ENCODE assay signal across 1 cellular context in the genomic region with DNA sequence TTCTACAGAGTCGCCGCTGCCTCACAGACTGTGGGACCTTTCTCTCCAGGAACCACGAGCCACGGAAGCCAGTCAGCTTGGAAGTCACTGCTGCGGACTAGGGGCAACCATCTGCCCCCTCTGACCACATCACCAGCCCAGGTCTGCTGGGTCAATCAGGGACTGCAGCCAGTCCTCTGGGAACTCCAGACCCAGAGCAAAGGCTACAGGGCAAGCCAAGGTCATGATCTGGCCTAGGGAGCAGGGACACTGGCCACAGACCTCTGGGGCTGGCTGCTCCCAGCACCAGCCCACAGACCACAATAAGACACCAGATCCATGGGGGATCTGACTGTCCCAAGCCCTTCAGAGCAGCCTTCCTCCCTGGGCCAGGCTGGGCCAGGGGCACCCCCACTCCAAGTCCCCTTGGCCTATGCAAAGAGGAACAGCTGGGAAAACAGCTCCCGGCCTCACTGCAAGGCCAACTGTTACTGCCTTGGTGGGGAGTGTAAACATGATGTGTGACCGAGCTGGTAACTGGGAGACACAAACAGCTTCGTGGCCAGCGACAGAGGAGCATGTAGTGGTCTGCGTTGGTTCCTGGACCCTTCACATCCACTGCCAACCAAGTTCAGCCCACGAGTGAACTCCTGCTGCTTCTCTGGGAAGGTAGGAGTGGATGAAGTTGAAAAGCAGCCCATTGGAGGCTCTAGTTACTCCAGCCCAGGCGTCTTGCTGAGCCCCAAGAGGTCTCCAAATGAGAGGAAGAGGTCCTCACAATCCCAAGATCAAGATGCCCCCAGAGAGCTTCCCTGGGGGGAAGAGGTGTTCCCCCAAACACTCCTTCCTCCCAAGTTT.
A peak's percentile ranks its signal among the peaks of the same experiment; 100 is the strongest.
TF ChIP-seq lines count a peak whose summit lies in the region.

No MANE protein-coding gene starts in this region.

TF ChIP-seq in HepG2, 621 proteins besides CTCF, POLR2A, EP300 and RAD21 (continued from another document and continues in another):
- 0 out of 2 replicates have a peak, but pooled peaks have one; percentile 29 for TF ChIP-seq POLR2AphosphoS5 (IDR thresholded peaks at IDR 0.05; ENCODE audit: low read depth, low read length)
- TF ChIP-seq BRCA1 (CRISPR knock-in tag; IDR thresholded peaks at IDR 0.05), result no peak
- TF ChIP-seq ZNF891 (CRISPR knock-in tag; IDR thresholded peaks at IDR 0.05), result peak; percentile 59; the same call in 1 of the 2 replicates
- TF ChIP-seq ZNF772 (CRISPR knock-in tag; IDR thresholded peaks at IDR 0.05), result 0 out of 2 replicates have a peak, but pooled peaks have one; percentile 55
- TF ChIP-seq ZNF431 (CRISPR knock-in tag; IDR thresholded peaks at IDR 0.05; ENCODE audit: borderline replicate concordance, low read depth), result peak; percentile 55; the same call in 1 of the 2 replicates
- 0 out of 2 replicates have a peak, but pooled peaks have one; percentile 43 for TF ChIP-seq DPF2 (CRISPR knock-in tag; IDR thresholded peaks at IDR 0.05; ENCODE audit: borderline replicate concordance, low read depth)
- TF ChIP-seq, protein P1, sequence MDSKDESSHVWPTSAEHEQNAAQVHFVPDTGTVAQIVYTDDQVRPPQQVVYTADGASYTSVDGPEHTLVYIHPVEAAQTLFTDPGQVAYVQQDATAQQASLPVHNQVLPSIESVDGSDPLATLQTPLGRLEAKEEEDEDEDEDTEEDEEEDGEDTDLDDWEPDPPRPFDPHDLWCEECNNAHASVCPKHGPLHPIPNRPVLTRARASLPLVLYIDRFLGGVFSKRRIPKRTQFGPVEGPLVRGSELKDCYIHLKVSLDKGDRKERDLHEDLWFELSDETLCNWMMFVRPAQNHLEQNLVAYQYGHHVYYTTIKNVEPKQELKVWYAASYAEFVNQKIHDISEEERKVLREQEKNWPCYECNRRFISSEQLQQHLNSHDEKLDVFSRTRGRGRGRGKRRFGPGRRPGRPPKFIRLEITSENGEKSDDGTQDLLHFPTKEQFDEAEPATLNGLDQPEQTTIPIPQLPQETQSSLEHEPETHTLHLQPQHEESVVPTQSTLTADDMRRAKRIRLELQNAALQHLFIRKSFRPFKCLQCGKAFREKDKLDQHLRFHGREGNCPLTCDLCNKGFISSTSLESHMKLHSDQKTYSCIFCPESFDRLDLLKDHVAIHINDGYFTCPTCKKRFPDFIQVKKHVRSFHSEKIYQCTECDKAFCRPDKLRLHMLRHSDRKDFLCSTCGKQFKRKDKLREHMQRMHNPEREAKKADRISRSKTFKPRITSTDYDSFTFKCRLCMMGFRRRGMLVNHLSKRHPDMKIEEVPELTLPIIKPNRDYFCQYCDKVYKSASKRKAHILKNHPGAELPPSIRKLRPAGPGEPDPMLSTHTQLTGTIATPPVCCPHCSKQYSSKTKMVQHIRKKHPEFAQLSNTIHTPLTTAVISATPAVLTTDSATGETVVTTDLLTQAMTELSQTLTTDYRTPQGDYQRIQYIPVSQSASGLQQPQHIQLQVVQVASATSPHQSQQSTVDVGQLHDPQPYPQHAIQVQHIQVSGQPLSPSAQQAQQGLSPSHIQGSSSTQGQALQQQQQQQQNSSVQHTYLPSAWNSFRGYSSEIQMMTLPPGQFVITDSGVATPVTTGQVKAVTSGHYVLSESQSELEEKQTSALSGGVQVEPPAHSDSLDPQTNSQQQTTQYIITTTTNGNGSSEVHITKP (CRISPR knock-in tag; IDR thresholded peaks at IDR 0.05; ENCODE audit: low read depth), result peak; percentile 92
- TF ChIP-seq, protein P2, sequence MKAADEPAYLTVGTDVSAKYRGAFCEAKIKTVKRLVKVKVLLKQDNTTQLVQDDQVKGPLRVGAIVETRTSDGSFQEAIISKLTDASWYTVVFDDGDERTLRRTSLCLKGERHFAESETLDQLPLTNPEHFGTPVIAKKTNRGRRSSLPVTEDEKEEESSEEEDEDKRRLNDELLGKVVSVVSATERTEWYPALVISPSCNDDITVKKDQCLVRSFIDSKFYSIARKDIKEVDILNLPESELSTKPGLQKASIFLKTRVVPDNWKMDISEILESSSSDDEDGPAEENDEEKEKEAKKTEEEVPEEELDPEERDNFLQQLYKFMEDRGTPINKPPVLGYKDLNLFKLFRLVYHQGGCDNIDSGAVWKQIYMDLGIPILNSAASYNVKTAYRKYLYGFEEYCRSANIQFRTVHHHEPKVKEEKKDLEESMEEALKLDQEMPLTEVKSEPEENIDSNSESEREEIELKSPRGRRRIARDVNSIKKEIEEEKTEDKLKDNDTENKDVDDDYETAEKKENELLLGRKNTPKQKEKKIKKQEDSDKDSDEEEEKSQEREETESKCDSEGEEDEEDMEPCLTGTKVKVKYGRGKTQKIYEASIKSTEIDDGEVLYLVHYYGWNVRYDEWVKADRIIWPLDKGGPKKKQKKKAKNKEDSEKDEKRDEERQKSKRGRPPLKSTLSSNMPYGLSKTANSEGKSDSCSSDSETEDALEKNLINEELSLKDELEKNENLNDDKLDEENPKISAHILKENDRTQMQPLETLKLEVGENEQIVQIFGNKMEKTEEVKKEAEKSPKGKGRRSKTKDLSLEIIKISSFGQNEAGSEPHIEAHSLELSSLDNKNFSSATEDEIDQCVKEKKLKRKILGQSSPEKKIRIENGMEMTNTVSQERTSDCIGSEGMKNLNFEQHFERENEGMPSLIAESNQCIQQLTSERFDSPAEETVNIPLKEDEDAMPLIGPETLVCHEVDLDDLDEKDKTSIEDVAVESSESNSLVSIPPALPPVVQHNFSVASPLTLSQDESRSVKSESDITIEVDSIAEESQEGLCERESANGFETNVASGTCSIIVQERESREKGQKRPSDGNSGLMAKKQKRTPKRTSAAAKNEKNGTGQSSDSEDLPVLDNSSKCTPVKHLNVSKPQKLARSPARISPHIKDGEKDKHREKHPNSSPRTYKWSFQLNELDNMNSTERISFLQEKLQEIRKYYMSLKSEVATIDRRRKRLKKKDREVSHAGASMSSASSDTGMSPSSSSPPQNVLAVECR (CRISPR knock-in tag; IDR thresholded peaks at IDR 0.05; ENCODE audit: borderline replicate concordance), result peak; percentile 77
- TF ChIP-seq ZNF292 (CRISPR knock-in tag; IDR thresholded peaks at IDR 0.05; ENCODE audit: borderline replicate concordance, low read depth), result no peak
- peak; percentile 33; the same call in 1 of the 2 replicates for TF ChIP-seq ZNF614 (CRISPR knock-in tag; IDR thresholded peaks at IDR 0.05; ENCODE audit: borderline replicate concordance)
- peak; percentile 28; the same call in 1 of the 2 replicates for TF ChIP-seq ZNF619 (CRISPR knock-in tag; IDR thresholded peaks at IDR 0.05)
- TF ChIP-seq SIN3A (IDR thresholded peaks at IDR 0.05; ENCODE audit: borderline replicate concordance, low read depth, low read length), result 0 out of 2 replicates have a peak, but pooled peaks have one; percentile 24
- TF ChIP-seq NRL (CRISPR knock-in tag; IDR thresholded peaks at IDR 0.05; ENCODE audit: borderline replicate concordance), result peak; percentile 84
- TF ChIP-seq ZNF430 (CRISPR knock-in tag; IDR thresholded peaks at IDR 0.05), result 0 out of 2 replicates have a peak, but pooled peaks have one; percentile 54
- TF ChIP-seq, protein P3, sequence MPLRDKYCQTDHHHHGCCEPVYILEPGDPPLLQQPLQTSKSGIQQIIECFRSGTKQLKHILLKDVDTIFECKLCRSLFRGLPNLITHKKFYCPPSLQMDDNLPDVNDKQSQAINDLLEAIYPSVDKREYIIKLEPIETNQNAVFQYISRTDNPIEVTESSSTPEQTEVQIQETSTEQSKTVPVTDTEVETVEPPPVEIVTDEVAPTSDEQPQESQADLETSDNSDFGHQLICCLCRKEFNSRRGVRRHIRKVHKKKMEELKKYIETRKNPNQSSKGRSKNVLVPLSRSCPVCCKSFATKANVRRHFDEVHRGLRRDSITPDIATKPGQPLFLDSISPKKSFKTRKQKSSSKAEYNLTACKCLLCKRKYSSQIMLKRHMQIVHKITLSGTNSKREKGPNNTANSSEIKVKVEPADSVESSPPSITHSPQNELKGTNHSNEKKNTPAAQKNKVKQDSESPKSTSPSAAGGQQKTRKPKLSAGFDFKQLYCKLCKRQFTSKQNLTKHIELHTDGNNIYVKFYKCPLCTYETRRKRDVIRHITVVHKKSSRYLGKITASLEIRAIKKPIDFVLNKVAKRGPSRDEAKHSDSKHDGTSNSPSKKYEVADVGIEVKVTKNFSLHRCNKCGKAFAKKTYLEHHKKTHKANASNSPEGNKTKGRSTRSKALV (CRISPR knock-in tag; IDR thresholded peaks at IDR 0.05), result no peak
- no peak for TF ChIP-seq FOXM1 (CRISPR knock-in tag; IDR thresholded peaks at IDR 0.05)
- TF ChIP-seq ZNF143 (CRISPR knock-in tag; IDR thresholded peaks at IDR 0.05), result no peak
- TF ChIP-seq, protein P4, sequence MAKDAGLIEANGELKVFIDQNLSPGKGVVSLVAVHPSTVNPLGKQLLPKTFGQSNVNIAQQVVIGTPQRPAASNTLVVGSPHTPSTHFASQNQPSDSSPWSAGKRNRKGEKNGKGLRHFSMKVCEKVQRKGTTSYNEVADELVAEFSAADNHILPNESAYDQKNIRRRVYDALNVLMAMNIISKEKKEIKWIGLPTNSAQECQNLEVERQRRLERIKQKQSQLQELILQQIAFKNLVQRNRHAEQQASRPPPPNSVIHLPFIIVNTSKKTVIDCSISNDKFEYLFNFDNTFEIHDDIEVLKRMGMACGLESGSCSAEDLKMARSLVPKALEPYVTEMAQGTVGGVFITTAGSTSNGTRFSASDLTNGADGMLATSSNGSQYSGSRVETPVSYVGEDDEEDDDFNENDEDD (CRISPR knock-in tag; IDR thresholded peaks at IDR 0.05; ENCODE audit: borderline replicate concordance), result no peak
- peak; percentile 53 for TF ChIP-seq HDAC1 (CRISPR knock-in tag; IDR thresholded peaks at IDR 0.05)
- TF ChIP-seq HNRNPL (IDR thresholded peaks at IDR 0.05; ENCODE audit: low read depth, low read length), result no peak
- 0 out of 2 replicates have a peak, but pooled peaks have one; percentile 28 for TF ChIP-seq ZNF501 (CRISPR knock-in tag; IDR thresholded peaks at IDR 0.05)
- TF ChIP-seq ZNF234 (CRISPR knock-in tag; conservative IDR thresholded peaks at IDR 0.05), result no peak
- TF ChIP-seq, protein P5, sequence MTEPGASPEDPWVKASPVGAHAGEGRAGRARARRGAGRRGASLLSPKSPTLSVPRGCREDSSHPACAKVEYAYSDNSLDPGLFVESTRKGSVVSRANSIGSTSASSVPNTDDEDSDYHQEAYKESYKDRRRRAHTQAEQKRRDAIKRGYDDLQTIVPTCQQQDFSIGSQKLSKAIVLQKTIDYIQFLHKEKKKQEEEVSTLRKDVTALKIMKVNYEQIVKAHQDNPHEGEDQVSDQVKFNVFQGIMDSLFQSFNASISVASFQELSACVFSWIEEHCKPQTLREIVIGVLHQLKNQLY (CRISPR knock-in tag; IDR thresholded peaks at IDR 0.05), result 0 out of 2 replicates have a peak, but pooled peaks have one; percentile 5
- no peak for TF ChIP-seq ZNF775 (CRISPR knock-in tag; IDR thresholded peaks at IDR 0.05; ENCODE audit: borderline replicate concordance)
- peak; percentile 17; the same call in 1 of the 2 replicates for TF ChIP-seq KMT2A (CRISPR knock-in tag; IDR thresholded peaks at IDR 0.05)
- peak; percentile 27 for TF ChIP-seq HDAC2 (CRISPR knock-in tag; IDR thresholded peaks at IDR 0.05)
- TF ChIP-seq ZFP36L2 (CRISPR knock-in tag; IDR thresholded peaks at IDR 0.05), result no peak
- TF ChIP-seq FOXP1 (IDR thresholded peaks at IDR 0.05), result no peak
- peak; percentile 43; the same call in 1 of the 2 replicates for TF ChIP-seq FOXP1 (CRISPR knock-in tag; IDR thresholded peaks at IDR 0.05)
- TF ChIP-seq ZNF382 (CRISPR knock-in tag; IDR thresholded peaks at IDR 0.05; ENCODE audit: borderline replicate concordance), result no peak
- TF ChIP-seq, protein P6, sequence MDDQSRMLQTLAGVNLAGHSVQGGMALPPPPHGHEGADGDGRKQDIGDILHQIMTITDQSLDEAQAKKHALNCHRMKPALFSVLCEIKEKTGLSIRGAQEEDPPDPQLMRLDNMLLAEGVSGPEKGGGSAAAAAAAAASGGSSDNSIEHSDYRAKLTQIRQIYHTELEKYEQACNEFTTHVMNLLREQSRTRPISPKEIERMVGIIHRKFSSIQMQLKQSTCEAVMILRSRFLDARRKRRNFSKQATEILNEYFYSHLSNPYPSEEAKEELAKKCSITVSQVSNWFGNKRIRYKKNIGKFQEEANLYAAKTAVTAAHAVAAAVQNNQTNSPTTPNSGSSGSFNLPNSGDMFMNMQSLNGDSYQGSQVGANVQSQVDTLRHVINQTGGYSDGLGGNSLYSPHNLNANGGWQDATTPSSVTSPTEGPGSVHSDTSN (CRISPR knock-in tag; IDR thresholded peaks at IDR 0.05; ENCODE audit: borderline replicate concordance), result no peak
- TF ChIP-seq TARDBP (CRISPR knock-in tag; IDR thresholded peaks at IDR 0.05), result peak; percentile 85
- TF ChIP-seq, protein P7, sequence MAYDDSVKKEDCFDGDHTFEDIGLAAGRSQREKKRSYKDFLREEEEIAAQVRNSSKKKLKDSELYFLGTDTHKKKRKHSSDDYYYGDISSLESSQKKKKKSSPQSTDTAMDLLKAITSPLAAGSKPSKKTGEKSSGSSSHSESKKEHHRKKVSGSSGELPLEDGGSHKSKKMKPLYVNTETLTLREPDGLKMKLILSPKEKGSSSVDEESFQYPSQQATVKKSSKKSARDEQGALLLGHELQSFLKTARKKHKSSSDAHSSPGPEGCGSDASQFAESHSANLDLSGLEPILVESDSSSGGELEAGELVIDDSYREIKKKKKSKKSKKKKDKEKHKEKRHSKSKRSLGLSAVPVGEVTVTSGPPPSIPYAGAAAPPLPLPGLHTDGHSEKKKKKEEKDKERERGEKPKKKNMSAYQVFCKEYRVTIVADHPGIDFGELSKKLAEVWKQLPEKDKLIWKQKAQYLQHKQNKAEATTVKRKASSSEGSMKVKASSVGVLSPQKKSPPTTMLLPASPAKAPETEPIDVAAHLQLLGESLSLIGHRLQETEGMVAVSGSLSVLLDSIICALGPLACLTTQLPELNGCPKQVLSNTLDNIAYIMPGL (CRISPR knock-in tag; IDR thresholded peaks at IDR 0.05; ENCODE audit: borderline replicate concordance in 1 of 2, low read depth in 1 of 2), result peak; percentile 9 to 64; a peak in 2 of 4 replicates
- peak; percentile 86; the same call in 1 of the 2 replicates for TF ChIP-seq AKAP8 (CRISPR knock-in tag; IDR thresholded peaks at IDR 0.05)
- peak; percentile 53; the same call in 1 of the 2 replicates for TF ChIP-seq GABPB1 (CRISPR knock-in tag; IDR thresholded peaks at IDR 0.05)
- 0 out of 2 replicates have a peak, but pooled peaks have one; percentile 18 for TF ChIP-seq KAT8 (CRISPR knock-in tag; IDR thresholded peaks at IDR 0.05)
- peak; percentile 95 for TF ChIP-seq RXRB (CRISPR knock-in tag; IDR thresholded peaks at IDR 0.05; ENCODE audit: borderline replicate concordance)
- no peak for TF ChIP-seq ZZZ3 (CRISPR knock-in tag; IDR thresholded peaks at IDR 0.05; ENCODE audit: borderline replicate concordance)
- TF ChIP-seq, protein P8, sequence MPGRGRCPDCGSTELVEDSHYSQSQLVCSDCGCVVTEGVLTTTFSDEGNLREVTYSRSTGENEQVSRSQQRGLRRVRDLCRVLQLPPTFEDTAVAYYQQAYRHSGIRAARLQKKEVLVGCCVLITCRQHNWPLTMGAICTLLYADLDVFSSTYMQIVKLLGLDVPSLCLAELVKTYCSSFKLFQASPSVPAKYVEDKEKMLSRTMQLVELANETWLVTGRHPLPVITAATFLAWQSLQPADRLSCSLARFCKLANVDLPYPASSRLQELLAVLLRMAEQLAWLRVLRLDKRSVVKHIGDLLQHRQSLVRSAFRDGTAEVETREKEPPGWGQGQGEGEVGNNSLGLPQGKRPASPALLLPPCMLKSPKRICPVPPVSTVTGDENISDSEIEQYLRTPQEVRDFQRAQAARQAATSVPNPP (CRISPR knock-in tag; IDR thresholded peaks at IDR 0.05), result no peak
- TF ChIP-seq ZNF180 (CRISPR knock-in tag; IDR thresholded peaks at IDR 0.05; ENCODE audit: borderline replicate concordance, low read depth), result no peak
- peak; percentile 79; the same call in 1 of the 2 replicates for TF ChIP-seq FOXK1 (CRISPR knock-in tag; IDR thresholded peaks at IDR 0.05; ENCODE audit: borderline replicate concordance, low read depth)
- no peak for TF ChIP-seq ZNF317 (CRISPR knock-in tag; IDR thresholded peaks at IDR 0.05)
- TF ChIP-seq KAT7 (CRISPR knock-in tag; IDR thresholded peaks at IDR 0.05; ENCODE audit: borderline replicate concordance), result no peak; the same call in 1 of the 2 replicates
- TF ChIP-seq ZNF776 (CRISPR knock-in tag; IDR thresholded peaks at IDR 0.05), result no peak
- no peak for TF ChIP-seq NFYB (CRISPR knock-in tag; IDR thresholded peaks at IDR 0.05)
